Comparison of ENCODE assay signal across 8 cellular contexts in genomic region chr16:81181013-81181720, GRCh38. TPM values are rescaled to one million over a fixed set of nuclear protein-coding genes. Genes with fewer than 3 reads are reported as not detected.
DNase-seq lines count a peak whose midpoint lies in the region; ATAC-seq and TF ChIP-seq lines count a peak whose summit lies in the region.

No MANE protein-coding gene starts in this region.

- TF ChIP-seq CTCF in choroid plexus epithelial cell (conservative IDR thresholded peaks at IDR 0.05; ENCODE audit: low read depth, low read length), result no peak

- H3K4me3 ChIP-seq in choroid plexus epithelial cell (ENCODE audit: low read depth, low read length), result no peak overlapping the region

- peak; percentile 22 for ATAC-seq in left colon

- DNase-seq in COLO829 (ENCODE audit: low spot score), result peak; percentile 88
- peak; percentile 74 for DNase-seq in NCI-H1436 treated with DMSO at 0.1 percent for 48 hours (lab: John Stamatoyannopoulos, UW)
- peak; percentile 98 for DNase-seq in choroid plexus epithelial cell (ENCODE audit: low read depth)
- DNase-seq in left colon, result peak; percentile 56 to 57
- peak; percentile 89 for DNase-seq in ureter (ENCODE audit: low spot score)
- DNase-seq in activated T-cell treated with anti-CD3 and anti-CD28 coated beads, Interleukin-2, amount 50 U/mL, for 1 hour, result no peak
- DNase-seq in middle frontal gyrus (ENCODE audit: extremely low spot score, low spot score), result no peak
- no peak for DNase-seq in anterior cingulate cortex (lab: John Stamatoyannopoulos, UW)

- intact Hi-C loops in left colon (cut with DNase I, micrococcal nuclease), result no loop called here

RNA-seq across cellular contexts. Expression of gene BCO1, which starts 57.3 kb away (rescaled TPM):
- 1 to 10 TPM; 4.0 to 5.1 TPM for total RNA-seq in left colon
- 0.81 TPM for total RNA-seq in ureter

Comparison
In these comparisons a context has a peak if more than half of its experiments do, and no peak if none do; other contexts are left out.
1. DNase-seq: peak in COLO829 (single experiment), NCI-H1436 treated with DMSO at 0.1 percent for 48 hours (single experiment), choroid plexus epithelial cell (single experiment), left colon (2 of 2) and ureter (single experiment); none in activated T-cell treated with anti-CD3 and anti-CD28 coated beads, Interleukin-2, amount 50 U/mL, for 1 hour (single experiment), middle frontal gyrus (single experiment) and anterior cingulate cortex (0 of 58).